In genomic region chr4:6907658-6908191, GRCh38 we compare ENCODE assay signal across 8 cellular contexts. TPM values are rescaled to one million over a fixed set of nuclear protein-coding genes. Genes with fewer than 3 reads are reported as not detected.
DNase-seq lines count a peak whose midpoint lies in the region; ATAC-seq lines count a peak whose summit lies in the region.

No MANE protein-coding gene starts in this region.

- H3K4me3 ChIP-seq in right cardiac atrium (ENCODE audit: low read length): no peak overlapping the region

- intact Hi-C loops in right cardiac atrium (cut with DNase I): loop anchor here in 2 of 4 donors (2.0 to 10.0 kb wide), 3 partner anchors 79 to 167 kb away; no protein-coding TSS in a partner anchor

- no peaks in the 10 kb centered on the region for H3K36me3 Mint-ChIP-seq in activated naive CD4-positive, alpha-beta T cell treated with anti-CD3 and anti-CD28 coated beads, Interleukin-2, amount 50 U/mL, for 24 hours
- no peaks in the 10 kb centered on the region for H3K36me3 Mint-ChIP-seq in T-helper 17 cell (ENCODE audit: low read depth)

- ATAC-seq in T-helper 17 cell: no peak
- no peak for ATAC-seq in right cardiac atrium
- ATAC-seq in GM21515 (IDR thresholded peaks at IDR 0.05; ENCODE audit: unreplicated experiment): no peak

- peaks cover 10% of the 10 kb centered on the region for H3K4me1 ChIP-seq in right cardiac atrium (ENCODE audit: control insufficient read depth, insufficient read depth, low read length)

- DNase-seq in activated naive CD4-positive, alpha-beta T cell treated with anti-CD3 and anti-CD28 coated beads, Interleukin-2, amount 50 U/mL, for 16 hours: no peak
- no peak for DNase-seq in T-helper 17 cell
- peak in 2 of 3 donors; percentile 66 to 72 for DNase-seq in right cardiac atrium
- DNase-seq in superior temporal gyrus (ENCODE audit: extremely low spot score): peak; percentile 56
- DNase-seq in RKO (ENCODE audit: low spot score): no peak
- no peak for DNase-seq in NCI-H2107 (lab: John Stamatoyannopoulos, UW)

- H3K27ac Mint-ChIP-seq in activated naive CD4-positive, alpha-beta T cell treated with anti-CD3 and anti-CD28 coated beads, Interleukin-2, amount 50 U/mL, for 24 hours: peak overlapping the region; percentile 36
- H3K27ac Mint-ChIP-seq in T-helper 17 cell: no peak overlapping the region

- no peaks in the 10 kb centered on the region for H3K27me3 Mint-ChIP-seq in activated naive CD4-positive, alpha-beta T cell treated with anti-CD3 and anti-CD28 coated beads, Interleukin-2, amount 50 U/mL, for 24 hours
- no peaks in the 10 kb centered on the region for H3K27me3 Mint-ChIP-seq in T-helper 17 cell

- H3K27me3 ChIP-seq in right cardiac atrium (ENCODE audit: control insufficient read depth, insufficient read depth): no peaks in the 10 kb centered on the region

- H3K9me3 ChIP-seq in T-helper 17 cell (ENCODE audit: control insufficient read depth, low read length, poor library complexity, severe bottlenecking): no peaks in the 10 kb centered on the region
- H3K9me3 ChIP-seq in right cardiac atrium (ENCODE audit: control insufficient read depth, low read length): no peaks in the 10 kb centered on the region

- peak overlapping the region; percentile 60 for H3K4me3 Mint-ChIP-seq in activated naive CD4-positive, alpha-beta T cell treated with anti-CD3 and anti-CD28 coated beads, Interleukin-2, amount 50 U/mL, for 24 hours
- H3K4me3 Mint-ChIP-seq in T-helper 17 cell: peak overlapping the region; percentile 85

- peaks cover 47% of the 10 kb centered on the region for H3K4me1 Mint-ChIP-seq in activated naive CD4-positive, alpha-beta T cell treated with anti-CD3 and anti-CD28 coated beads, Interleukin-2, amount 50 U/mL, for 24 hours
- peaks cover 43% of the 10 kb centered on the region for H3K4me1 Mint-ChIP-seq in T-helper 17 cell

- 33% methylated on average over 22 of the region's 22 CpGs for WGBS in right cardiac atrium

- H3K9me3 Mint-ChIP-seq in activated naive CD4-positive, alpha-beta T cell treated with anti-CD3 and anti-CD28 coated beads, Interleukin-2, amount 50 U/mL, for 24 hours: no peaks in the 10 kb centered on the region

- H3K27ac ChIP-seq in right cardiac atrium (ENCODE audit: low read length): no peak overlapping the region

RNA-seq across cellular contexts. Expression of gene TBC1D14, which starts 1.9 kb away (rescaled TPM):
- total RNA-seq in T-helper 17 cell (10 to 100 TPM; 49.1 to 55.2 TPM), right cardiac atrium (10 to 100 TPM; 36.2 to 44.8 (median 42.5) TPM)
- 20.1 TPM for polyA plus RNA-seq in right cardiac atrium

Comparison
In these comparisons a context has a peak if more than half of its experiments do, and no peak if none do; other contexts are left out.
1. DNase-seq: peak in right cardiac atrium (2 of 3) and superior temporal gyrus (single experiment); none in activated naive CD4-positive, alpha-beta T cell treated with anti-CD3 and anti-CD28 coated beads, Interleukin-2, amount 50 U/mL, for 16 hours (single experiment), T-helper 17 cell (0 of 3), RKO (single experiment) and NCI-H2107 (single experiment).